10 cellular contexts compared by ENCODE assay signal in the genomic region with DNA sequence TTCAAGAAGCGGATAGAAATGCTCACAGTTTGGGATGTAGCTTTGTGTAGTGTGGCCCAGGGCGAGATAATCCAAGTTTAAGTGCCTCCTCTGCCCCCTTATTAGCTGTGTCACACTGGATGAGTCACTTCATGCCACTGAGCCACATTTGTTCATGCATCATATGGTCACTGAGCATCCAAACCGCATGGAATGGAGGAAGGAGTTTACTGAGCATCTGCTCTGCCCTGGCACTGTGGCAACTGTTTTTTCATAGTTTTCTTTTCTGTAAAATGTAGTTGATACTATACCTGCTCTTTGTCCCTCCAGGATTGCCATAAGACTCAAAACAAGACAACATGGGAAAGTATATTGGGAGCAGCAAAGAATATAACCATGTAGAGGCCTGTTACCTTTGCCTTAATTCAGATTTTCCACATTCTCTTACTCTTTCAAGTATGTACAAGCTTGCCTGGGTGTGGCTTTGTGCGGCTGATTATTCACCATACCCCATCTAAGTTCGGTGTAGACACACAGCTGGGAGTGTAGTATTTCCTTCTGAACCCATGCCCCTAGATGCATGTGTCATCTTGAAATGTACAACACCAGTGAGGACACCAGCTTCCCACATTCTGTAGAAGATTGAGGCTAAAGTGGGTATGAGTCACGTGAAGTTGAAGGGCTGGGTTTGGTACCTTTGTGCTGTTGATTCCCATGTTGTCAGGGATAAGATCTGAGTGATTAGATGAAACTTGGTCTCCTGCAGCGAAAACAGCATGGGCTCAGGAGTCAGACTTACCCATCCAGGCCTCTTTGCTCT. TPM values are rescaled to one million over a fixed set of nuclear protein-coding genes. Genes with fewer than 3 reads are reported as not detected.
DNase-seq lines count a peak whose midpoint lies in the region.
"Had no signal": no experiment of that assay in that cellular context is flagged by ENCODE, and none has a peak within 500 bp of the region (broad histone marks: within the 10 kb centered on the region; RNA-seq: fewer than 3 reads in every experiment).

No MANE protein-coding gene starts in this region.

- no peak overlapping the region for H2BK12ac ChIP-seq in trophoblast cell (ENCODE audit: low read length)

- no peak overlapping the region for H2AFZ ChIP-seq in trophoblast cell (ENCODE audit: insufficient read depth, low read length, poor library complexity)

- no peak overlapping the region for H3K4ac ChIP-seq in trophoblast cell (ENCODE audit: low read depth, low read length)

- H2BK120ac ChIP-seq in trophoblast cell (ENCODE audit: insufficient read depth, low read length, poor library complexity) = no peak overlapping the region

- no CpG with 5 or more reads among the region's 7 CpGs for WGBS in trophoblast cell (ENCODE audit: extremely low coverage, insufficient coverage, insufficient read length)

- DNase-seq in EH (ENCODE audit: low read depth) (peak; percentile 96), NCI-H446 treated with DMSO at 0.1 percent for 48 hours (lab: John Stamatoyannopoulos, UW) (peak; percentile 39), dedifferentiated amniotic fluid mesenchymal stem cell (ENCODE audit: extremely low spot score) (peak; percentile 78), trophoblast cell (peak; percentile 68 to 70), NCI-H2107 treated with DMSO at 0.1 percent for 48 hours (lab: John Stamatoyannopoulos, UW; ENCODE audit: unreplicated experiment) (no peak), GDM1 (lab: John Stamatoyannopoulos, UW) (no peak), NCI-H146 (lab: John Stamatoyannopoulos, UW) (no peak)
- no peak for DNase-seq in stimulated activated CD4-positive, alpha-beta T cell treated with anti-CD3 and anti-CD28 coated beads, Interleukin-15, amount 100 ng/mL, for 24 hours
- DNase-seq: KG1, testis had no signal

- H3K79me2 ChIP-seq in trophoblast cell (ENCODE audit: control insufficient read depth, insufficient read depth, low read length, poor library complexity) = no peaks in the 10 kb centered on the region

- H3K36me3 ChIP-seq in trophoblast cell (ENCODE audit: control insufficient read depth in 1 of 2, insufficient read depth in 2 of 2, low read length in 2 of 2) = no peaks in the 10 kb centered on the region

- H3K18ac ChIP-seq in trophoblast cell (ENCODE audit: low read length) = no peak overlapping the region

- no peak overlapping the region for H4K8ac ChIP-seq in trophoblast cell (ENCODE audit: low read depth, low read length)

- no peak overlapping the region for H2BK5ac ChIP-seq in trophoblast cell (ENCODE audit: low read depth, low read length, poor library complexity)

- H3K4me3 ChIP-seq in trophoblast cell (ENCODE audit: low read depth, low read length) = no peak overlapping the region
- H3K4me3 ChIP-seq: testis had no signal

- H3K23ac ChIP-seq in trophoblast cell (ENCODE audit: low read length) = no peak overlapping the region

- H2AK5ac ChIP-seq in trophoblast cell (ENCODE audit: low read length) = no peak overlapping the region

- H3K79me1 ChIP-seq in trophoblast cell (ENCODE audit: low read length) = no peaks in the 10 kb centered on the region

- H3K9me3 ChIP-seq in trophoblast cell (ENCODE audit: insufficient read depth, low read depth, low read length) = no peaks in the 10 kb centered on the region
- H3K9me3 ChIP-seq: testis had no signal

- H3K9ac ChIP-seq in trophoblast cell (ENCODE audit: low read length) = no peak overlapping the region

- H3K27ac ChIP-seq in trophoblast cell (ENCODE audit: low read depth, low read length) = no peak overlapping the region
- H3K27ac ChIP-seq: testis had no signal

- peaks cover 1 to 6% of the 10 kb centered on the region in 2 experiments for H3K4me1 ChIP-seq in trophoblast cell (ENCODE audit: control insufficient read depth in 1 of 2, insufficient read depth in 2 of 2, low read length in 2 of 2)
- H3K4me1 ChIP-seq: testis had no signal

- no peak overlapping the region for H3K4me2 ChIP-seq in trophoblast cell (ENCODE audit: low read length)

- no peak overlapping the region for H4K12ac ChIP-seq in trophoblast cell (ENCODE audit: low read depth, low read length)

- no peaks in the 10 kb centered on the region for H3K27me3 ChIP-seq in trophoblast cell (ENCODE audit: insufficient read depth, low read length)
- H3K27me3 ChIP-seq: testis had no signal

- H3K14ac ChIP-seq in trophoblast cell (ENCODE audit: low read length) = no peak overlapping the region

- H4K91ac ChIP-seq in trophoblast cell (ENCODE audit: low read depth, low read length) = no peak overlapping the region

RNA-seq across cellular contexts. Expression of gene DHX8, which starts 14.8 kb away (rescaled TPM):
- 31.7 and 31.9 TPM in 2 replicates for polyA plus RNA-seq in trophoblast cell (2013)

Comparison
In these comparisons a context has a peak if more than half of its experiments do, and no peak if none do; other contexts are left out.
1. DNase-seq: peak in EH (single experiment), NCI-H446 treated with DMSO at 0.1 percent for 48 hours (single experiment), dedifferentiated amniotic fluid mesenchymal stem cell (single experiment) and trophoblast cell (2 of 2); none in stimulated activated CD4-positive, alpha-beta T cell treated with anti-CD3 and anti-CD28 coated beads, Interleukin-15, amount 100 ng/mL, for 24 hours (single experiment), NCI-H2107 treated with DMSO at 0.1 percent for 48 hours (single experiment), GDM1 (single experiment) and NCI-H146 (single experiment).